Comparison of ENCODE assay signal across 13 cellular contexts in genomic region chr18:45723921-45724320, GRCh38. TPM values are rescaled to one million over a fixed set of nuclear protein-coding genes. Genes with fewer than 3 reads are reported as not detected.
DNase-seq lines count a peak whose midpoint lies in the region; ATAC-seq and TF ChIP-seq lines count a peak whose summit lies in the region.
"Had no signal": no experiment of that assay in that cellular context is flagged by ENCODE, and none has a peak within 500 bp of the region (broad histone marks: within the 10 kb centered on the region; RNA-seq: fewer than 3 reads in every experiment).

SLC14A1 (plus strand) TSS chr18:45724181; CDS start chr18:45730321, 6,140 bp downstream.

- H3K4me1 ChIP-seq in skeletal muscle satellite cell (ENCODE audit: control insufficient read depth, insufficient read depth, low read length) = peaks cover 52% of the 10 kb centered on the region
- no peaks in the 10 kb centered on the region for H3K4me1 ChIP-seq in foreskin keratinocyte
- peaks cover 0 to 4% (median 0%) of the 10 kb centered on the region in 4 donors for H3K4me1 ChIP-seq in upper lobe of left lung
- H3K4me1 ChIP-seq: BE2C had no signal

- H3K36me3 ChIP-seq in skeletal muscle satellite cell (ENCODE audit: insufficient read depth, low read length) = no peaks in the 10 kb centered on the region
- no peaks in the 10 kb centered on the region for H3K36me3 ChIP-seq in upper lobe of left lung
- H3K36me3 ChIP-seq: BE2C had no signal

- 51 to 66% methylated on average over 3 of the region's 3 CpGs for WGBS in upper lobe of left lung, 2 donors

- H3K9ac ChIP-seq in skeletal muscle satellite cell (ENCODE audit: low read depth, low read length) = no peak within 1 kb of the TSS

- TF ChIP-seq POLR2A in upper lobe of left lung (IDR thresholded peaks at IDR 0.05) = no peak

- no peak within 1 kb of the TSS for H3K27ac ChIP-seq in foreskin keratinocyte
- no peak within 1 kb of the TSS for H3K27ac ChIP-seq in upper lobe of left lung

- H3K27me3 ChIP-seq in skeletal muscle satellite cell (ENCODE audit: control insufficient read depth, insufficient read depth, low read length) = no peaks in the 10 kb centered on the region
- H3K27me3 ChIP-seq in foreskin keratinocyte = no peaks in the 10 kb centered on the region
- H3K27me3 ChIP-seq in upper lobe of left lung = no peaks in the 10 kb centered on the region
- H3K27me3 ChIP-seq: BE2C had no signal

- H3K9me3 ChIP-seq in skeletal muscle satellite cell (replicated peaks; ENCODE audit: low read length) = no peaks in the 10 kb centered on the region
- H3K9me3 ChIP-seq in upper lobe of left lung = no peaks in the 10 kb centered on the region
- H3K9me3 ChIP-seq: BE2C had no signal

- peak within 1 kb of the TSS; percentile 45 for H3K4me2 ChIP-seq in skeletal muscle satellite cell (ENCODE audit: low read length)

- peak within 1 kb of the TSS; percentile 47 for H3K4me3 ChIP-seq in WI38 (ENCODE audit: low read depth, low read length)
- H3K4me3 ChIP-seq in fibroblast of the aortic adventitia (ENCODE audit: low read depth, low read length) = peak within 1 kb of the TSS; percentile 74
- H3K4me3 ChIP-seq in skeletal muscle satellite cell (ENCODE audit: low read length) = peak within 1 kb of the TSS; percentile 43
- H3K4me3 ChIP-seq in upper lobe of left lung = no peak within 1 kb of the TSS

- TF ChIP-seq EP300 in upper lobe of left lung (IDR thresholded peaks at IDR 0.05) = no peak

- ATAC-seq in foreskin keratinocyte = no peak
- ATAC-seq in upper lobe of left lung (ENCODE audit: low FRiP score in 2 of 2) = no peak
- ATAC-seq: activated T-cell treated with anti-CD3 and anti-CD28 coated beads, Interleukin-2, amount 50 U/mL, for 4 hours had no signal

- no peak for DNase-seq in HT1080 (ENCODE audit: low read depth)
- DNase-seq in fibroblast of the aortic adventitia (ENCODE audit: low read depth) = peak; percentile 50
- no peak for DNase-seq in foreskin keratinocyte
- DNase-seq in activated effector memory CD4-positive, alpha-beta T cell treated with anti-CD3 and anti-CD28 coated beads, Interleukin-2, amount 50 U/mL, for 16 hours = no peak
- DNase-seq in upper lobe of left lung = no peak
- DNase-seq: activated T-cell treated with anti-CD3 and anti-CD28 coated beads, Interleukin-2, amount 50 U/mL, for 4 hours; BE2C; DMS 273 treated with DMSO at 0.1 percent for 48 hours; NK-92 treated with Interleukin-12 subunit alpha and Interleukin-12 subunit beta, amount 100 ng/mL, for 24 hours; SIG-M5; stimulated activated CD4-positive, alpha-beta T cell treated with anti-CD3 and anti-CD28 coated beads, Interleukin-15, amount 100 ng/mL, for 24 hours had no signal

- no peak for TF ChIP-seq CTCF in WI38 (IDR thresholded peaks at IDR 0.05; ENCODE audit: low read depth, low read length)
- TF ChIP-seq CTCF in fibroblast of the aortic adventitia (IDR thresholded peaks at IDR 0.05; ENCODE audit: insufficient read depth, low read length) = no peak
- no peak for TF ChIP-seq CTCF in foreskin keratinocyte (conservative IDR thresholded peaks at IDR 0.05)
- TF ChIP-seq CTCF in upper lobe of left lung (IDR thresholded peaks at IDR 0.05) = no peak

RNA-seq across cellular contexts. Expression of gene SLC14A1, which starts in this region (rescaled TPM):
- 37.6 and 44.9 TPM in 2 replicates for total RNA-seq in HT1080 (2014; rRNA removed; shearing (Covaris generic))
- 45.7 and 52.5 TPM in 2 replicates for polyA plus RNA-seq in HT1080 (2015; cell fraction: cytosol; rRNA removed)
- 54.0 and 56.2 TPM in 2 replicates for polyA plus RNA-seq in HT1080 (2015; cell fraction: nucleus; rRNA removed)
- total RNA-seq in fibroblast of the aortic adventitia (ENCODE audit: low replicate concordance) (5.6 and 254 TPM in 2 replicates), foreskin keratinocyte (0.25 TPM in 1 of 2 replicates, not detected in the other), upper lobe of left lung (10 to 100 TPM in 1 of 6 donors, 1 to 10 TPM in 4, not detected in 1; 5.5 to 33.1 (median 6.8) TPM)
- total RNA-seq in skeletal muscle satellite cell (2012; rRNA removed) = 0.22 and 2.5 TPM in 2 replicates
- polyA plus RNA-seq in foreskin keratinocyte = 0.01 and 0.21 TPM in 2 replicates

Comparison
In these comparisons a context has a peak if more than half of its experiments do, and no peak if none do; other contexts are left out.
1. H3K4me3 ChIP-seq: peak in WI38 (single experiment), fibroblast of the aortic adventitia (single experiment) and skeletal muscle satellite cell (single experiment); none in upper lobe of left lung (0 of 4).